1 cellular context compared by ENCODE assay signal in genomic region chr4:70687821-70688794, GRCh38.
TF ChIP-seq lines count a peak whose summit lies in the region.

A gene with protein sequence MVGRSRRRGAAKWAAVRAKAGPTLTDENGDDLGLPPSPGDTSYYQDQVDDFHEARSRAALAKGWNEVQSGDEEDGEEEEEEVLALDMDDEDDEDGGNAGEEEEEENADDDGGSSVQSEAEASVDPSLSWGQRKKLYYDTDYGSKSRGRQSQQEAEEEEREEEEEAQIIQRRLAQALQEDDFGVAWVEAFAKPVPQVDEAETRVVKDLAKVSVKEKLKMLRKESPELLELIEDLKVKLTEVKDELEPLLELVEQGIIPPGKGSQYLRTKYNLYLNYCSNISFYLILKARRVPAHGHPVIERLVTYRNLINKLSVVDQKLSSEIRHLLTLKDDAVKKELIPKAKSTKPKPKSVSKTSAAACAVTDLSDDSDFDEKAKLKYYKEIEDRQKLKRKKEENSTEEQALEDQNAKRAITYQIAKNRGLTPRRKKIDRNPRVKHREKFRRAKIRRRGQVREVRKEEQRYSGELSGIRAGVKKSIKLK (plus strand): TSS chr4:70688532. CDS start chr4:70688678, 146 bp downstream.

TF ChIP-seq in HepG2, 621 proteins besides CTCF, POLR2A, EP300 and RAD21 (continued from another document and continues in another):
- TF ChIP-seq ZBED4 (CRISPR knock-in tag; IDR thresholded peaks at IDR 0.05; ENCODE audit: borderline replicate concordance) (peak; percentile 72; the same call in 1 of the 2 replicates), ZNF564 (CRISPR knock-in tag; IDR thresholded peaks at IDR 0.05) (no peak), GTF2F1 (IDR thresholded peaks at IDR 0.05; ENCODE audit: low read length) (0 out of 2 replicates have a peak, but pooled peaks have one; percentile 38), BCL3 (CRISPR knock-in tag; IDR thresholded peaks at IDR 0.05) (peak; percentile 54; the same call in 1 of the 2 replicates), HDAC2 (CRISPR knock-in tag; IDR thresholded peaks at IDR 0.05) (peak; percentile 90), NBN (conservative IDR thresholded peaks at IDR 0.05) (no peak), NFE2L2 (IDR thresholded peaks at IDR 0.05; ENCODE audit: low read length) (no peak), E2F5 (CRISPR knock-in tag; conservative IDR thresholded peaks at IDR 0.05) (no peak), RFX1 (IDR thresholded peaks at IDR 0.05) (no peak), NR2F2 (IDR thresholded peaks at IDR 0.05; ENCODE audit: borderline replicate concordance, low read depth) (no peak; the same call in 1 of the 2 replicates), CBX5 (CRISPR knock-in tag; IDR thresholded peaks at IDR 0.05; ENCODE audit: borderline replicate concordance) (peak; percentile 99), RFXAP (CRISPR knock-in tag; IDR thresholded peaks at IDR 0.05; ENCODE audit: borderline replicate concordance) (peak; percentile 83; the same call in 1 of the 2 replicates), ZNF550 (CRISPR knock-in tag; IDR thresholded peaks at IDR 0.05; ENCODE audit: borderline replicate concordance) (no peak), TERF1 (CRISPR knock-in tag; IDR thresholded peaks at IDR 0.05) (no peak), TBX3 (IDR thresholded peaks at IDR 0.05; ENCODE audit: borderline replicate concordance) (peak; percentile 68; the same call in 1 of the 2 replicates), NAIF1 (CRISPR knock-in tag; IDR thresholded peaks at IDR 0.05; ENCODE audit: borderline replicate concordance) (peak; percentile 94), ZNF704 (CRISPR knock-in tag; IDR thresholded peaks at IDR 0.05; ENCODE audit: borderline replicate concordance) (peak; percentile 70), ZNF558 (CRISPR knock-in tag; IDR thresholded peaks at IDR 0.05; ENCODE audit: borderline replicate concordance) (peak; percentile 92), REPIN1 (CRISPR knock-in tag; IDR thresholded peaks at IDR 0.05; ENCODE audit: borderline replicate concordance, low read depth) (peak; percentile 87), TRIM24 (CRISPR knock-in tag; IDR thresholded peaks at IDR 0.05) (no peak), ZNF839 (CRISPR knock-in tag; IDR thresholded peaks at IDR 0.05; ENCODE audit: borderline replicate concordance) (peak; percentile 73; the same call in 1 of the 2 replicates), GRHL1 (CRISPR knock-in tag; conservative IDR thresholded peaks at IDR 0.05) (no peak), CBX1 (IDR thresholded peaks at IDR 0.05; ENCODE audit: low read depth) (peak; percentile 94)
- TF ChIP-seq, protein P1, sequence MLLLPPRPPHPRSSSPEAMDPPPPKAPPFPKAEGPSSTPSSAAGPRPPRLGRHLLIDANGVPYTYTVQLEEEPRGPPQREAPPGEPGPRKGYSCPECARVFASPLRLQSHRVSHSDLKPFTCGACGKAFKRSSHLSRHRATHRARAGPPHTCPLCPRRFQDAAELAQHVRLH (CRISPR knock-in tag; IDR thresholded peaks at IDR 0.05; ENCODE audit: borderline replicate concordance, low read depth): peak; percentile 82; the same call in 1 of the 2 replicates
- TF ChIP-seq, protein P2, sequence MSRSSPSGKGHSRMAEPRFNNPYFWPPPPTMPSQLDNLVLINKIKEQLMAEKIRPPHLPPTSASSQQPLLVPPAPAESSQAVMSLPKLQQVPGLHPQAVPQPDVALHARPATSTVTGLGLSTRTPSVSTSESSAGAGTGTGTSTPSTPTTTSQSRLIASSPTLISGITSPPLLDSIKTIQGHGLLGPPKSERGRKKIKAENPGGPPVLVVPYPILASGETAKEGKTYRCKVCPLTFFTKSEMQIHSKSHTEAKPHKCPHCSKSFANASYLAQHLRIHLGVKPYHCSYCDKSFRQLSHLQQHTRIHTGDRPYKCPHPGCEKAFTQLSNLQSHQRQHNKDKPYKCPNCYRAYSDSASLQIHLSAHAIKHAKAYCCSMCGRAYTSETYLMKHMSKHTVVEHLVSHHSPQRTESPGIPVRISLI (CRISPR knock-in tag; IDR thresholded peaks at IDR 0.05; ENCODE audit: borderline replicate concordance): peak; percentile 50; the same call in 1 of the 2 replicates
- TF ChIP-seq, protein P3, sequence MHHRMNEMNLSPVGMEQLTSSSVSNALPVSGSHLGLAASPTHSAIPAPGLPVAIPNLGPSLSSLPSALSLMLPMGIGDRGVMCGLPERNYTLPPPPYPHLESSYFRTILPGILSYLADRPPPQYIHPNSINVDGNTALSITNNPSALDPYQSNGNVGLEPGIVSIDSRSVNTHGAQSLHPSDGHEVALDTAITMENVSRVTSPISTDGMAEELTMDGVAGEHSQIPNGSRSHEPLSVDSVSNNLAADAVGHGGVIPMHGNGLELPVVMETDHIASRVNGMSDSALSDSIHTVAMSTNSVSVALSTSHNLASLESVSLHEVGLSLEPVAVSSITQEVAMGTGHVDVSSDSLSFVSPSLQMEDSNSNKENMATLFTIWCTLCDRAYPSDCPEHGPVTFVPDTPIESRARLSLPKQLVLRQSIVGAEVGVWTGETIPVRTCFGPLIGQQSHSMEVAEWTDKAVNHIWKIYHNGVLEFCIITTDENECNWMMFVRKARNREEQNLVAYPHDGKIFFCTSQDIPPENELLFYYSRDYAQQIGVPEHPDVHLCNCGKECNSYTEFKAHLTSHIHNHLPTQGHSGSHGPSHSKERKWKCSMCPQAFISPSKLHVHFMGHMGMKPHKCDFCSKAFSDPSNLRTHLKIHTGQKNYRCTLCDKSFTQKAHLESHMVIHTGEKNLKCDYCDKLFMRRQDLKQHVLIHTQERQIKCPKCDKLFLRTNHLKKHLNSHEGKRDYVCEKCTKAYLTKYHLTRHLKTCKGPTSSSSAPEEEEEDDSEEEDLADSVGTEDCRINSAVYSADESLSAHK (CRISPR knock-in tag; IDR thresholded peaks at IDR 0.05; ENCODE audit: borderline replicate concordance): no peak
- TF ChIP-seq, protein P4, sequence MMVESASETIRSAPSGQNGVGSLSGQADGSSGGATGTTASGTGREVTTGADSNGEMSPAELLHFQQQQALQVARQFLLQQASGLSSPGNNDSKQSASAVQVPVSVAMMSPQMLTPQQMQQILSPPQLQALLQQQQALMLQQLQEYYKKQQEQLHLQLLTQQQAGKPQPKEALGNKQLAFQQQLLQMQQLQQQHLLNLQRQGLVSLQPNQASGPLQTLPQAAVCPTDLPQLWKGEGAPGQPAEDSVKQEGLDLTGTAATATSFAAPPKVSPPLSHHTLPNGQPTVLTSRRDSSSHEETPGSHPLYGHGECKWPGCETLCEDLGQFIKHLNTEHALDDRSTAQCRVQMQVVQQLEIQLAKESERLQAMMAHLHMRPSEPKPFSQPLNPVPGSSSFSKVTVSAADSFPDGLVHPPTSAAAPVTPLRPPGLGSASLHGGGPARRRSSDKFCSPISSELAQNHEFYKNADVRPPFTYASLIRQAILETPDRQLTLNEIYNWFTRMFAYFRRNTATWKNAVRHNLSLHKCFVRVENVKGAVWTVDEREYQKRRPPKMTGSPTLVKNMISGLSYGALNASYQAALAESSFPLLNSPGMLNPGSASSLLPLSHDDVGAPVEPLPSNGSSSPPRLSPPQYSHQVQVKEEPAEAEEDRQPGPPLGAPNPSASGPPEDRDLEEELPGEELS (CRISPR knock-in tag; IDR thresholded peaks at IDR 0.05): peak; percentile 55; the same call in 1 of the 2 replicates
